ENCODE assay signal across 18 cellular contexts in the genomic region with DNA sequence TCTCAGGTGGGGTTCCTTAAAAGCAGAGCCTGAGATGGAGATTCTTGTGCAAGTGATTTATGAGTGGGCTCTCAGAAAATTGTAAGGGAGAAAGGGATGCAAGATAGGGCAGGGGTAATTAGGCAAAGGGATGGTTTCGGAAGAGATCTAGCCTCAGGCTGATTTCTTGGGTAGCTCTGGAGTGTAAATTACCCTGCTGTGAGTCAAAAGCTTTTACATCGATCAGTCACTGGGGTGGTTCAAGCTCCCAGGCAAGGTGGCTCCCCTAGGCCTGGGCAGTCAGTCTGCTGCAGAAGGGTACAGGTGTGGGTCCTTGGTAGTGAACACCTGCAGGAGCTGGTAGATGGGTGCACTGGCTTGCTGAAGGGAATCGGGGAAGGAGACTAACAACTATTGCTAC. TPM values are rescaled to one million over a fixed set of nuclear protein-coding genes. Genes with fewer than 3 reads are reported as not detected.
A peak's percentile ranks its signal among the peaks of the same experiment; 100 is the strongest.
DNase-seq lines count a peak whose midpoint lies in the region; ATAC-seq and TF ChIP-seq lines count a peak whose summit lies in the region.
"Had no signal": no experiment of that assay in that cellular context is flagged by ENCODE, and none has a peak within 500 bp of the region (broad histone marks: within the 10 kb centered on the region; RNA-seq: fewer than 3 reads in every experiment).

No MANE protein-coding gene starts in this region.

- no peaks in the 10 kb centered on the region for H3K9me2 ChIP-seq in GM23338 (ENCODE audit: insufficient read depth)

- H3K36me3 Mint-ChIP-seq in GM23338 (ENCODE audit: low read depth), result no peaks in the 10 kb centered on the region
- H3K36me3 Mint-ChIP-seq in T-helper 17 cell (ENCODE audit: low read depth), result no peaks in the 10 kb centered on the region
- H3K36me3 Mint-ChIP-seq in CD8-positive, alpha-beta T cell, result no peaks in the 10 kb centered on the region
- H3K36me3 Mint-ChIP-seq: CD4-positive, alpha-beta memory T cell had no signal

- DNase-seq in GM23338 (ENCODE audit: low spot score) (no peak), NCI-H146 (lab: John Stamatoyannopoulos, UW) (peak; percentile 44), T-helper 17 cell (no peak), islet precursor cell (peak; percentile 85), SKM-1 treated with dmso at 0.1 percent for 144 hours (lab: John Stamatoyannopoulos, UW; ENCODE audit: unreplicated experiment) (no peak)
- DNase-seq in CD8-positive, alpha-beta T cell, result no peak
- DNase-seq: C1 segment of cervical spinal cord; Caco-2; CD4-positive, alpha-beta memory T cell; DMS153; DND-41; GDM1; H7; HCEC 1CT had no signal

- no peaks in the 10 kb centered on the region for H3F3A ChIP-seq in GM23338 (replicated peaks; ENCODE audit: low read depth)

- H4K20me1 ChIP-seq in GM23338 (replicated peaks; ENCODE audit: insufficient read depth), result peaks cover 8% of the 10 kb centered on the region

- H3K36me3 ChIP-seq in GM23338 (ENCODE audit: insufficient read depth), result no peaks in the 10 kb centered on the region
- H3K36me3 ChIP-seq in CD8-positive, alpha-beta T cell (ENCODE audit: insufficient read depth, low read length), result no peaks in the 10 kb centered on the region

- no peak overlapping the region for H2AFZ ChIP-seq in GM23338

- H3K4me2 ChIP-seq in GM23338, result no peak overlapping the region; the same call in 1 of the 2 replicates

- peaks cover 13% of the 10 kb centered on the region for H3K4me1 ChIP-seq in GM23338 (ENCODE audit: insufficient read depth)
- H3K4me1 ChIP-seq in CD8-positive, alpha-beta T cell (ENCODE audit: insufficient read depth, low read length), result no peaks in the 10 kb centered on the region

- no peaks in the 10 kb centered on the region for H3K79me2 ChIP-seq in GM23338 (replicated peaks; ENCODE audit: insufficient read depth)

- H3K4me3 Mint-ChIP-seq in GM23338, result no peak overlapping the region
- no peak overlapping the region for H3K4me3 Mint-ChIP-seq in T-helper 17 cell
- no peak overlapping the region for H3K4me3 Mint-ChIP-seq in CD8-positive, alpha-beta T cell
- H3K4me3 Mint-ChIP-seq: CD4-positive, alpha-beta memory T cell had no signal

- H3K9me3 Mint-ChIP-seq in GM23338, result no peaks in the 10 kb centered on the region
- H3K9me3 Mint-ChIP-seq in CD8-positive, alpha-beta T cell, result no peaks in the 10 kb centered on the region
- H3K9me3 Mint-ChIP-seq: CD4-positive, alpha-beta memory T cell had no signal

- no peak overlapping the region for H3K27ac ChIP-seq in GM23338 (ENCODE audit: low read depth)
- no peak overlapping the region for H3K27ac ChIP-seq in CD8-positive, alpha-beta T cell (ENCODE audit: low read depth, low read length)

- H3K27ac Mint-ChIP-seq in GM23338, result no peak overlapping the region
- peak overlapping the region; percentile 47 for H3K27ac Mint-ChIP-seq in T-helper 17 cell
- no peak overlapping the region for H3K27ac Mint-ChIP-seq in CD8-positive, alpha-beta T cell
- H3K27ac Mint-ChIP-seq: CD4-positive, alpha-beta memory T cell had no signal

- CTCF ChIA-PET in CD8-positive, alpha-beta T cell (lab: Charles Lee), result interaction anchor here (2.0 kb wide), 1 partner anchor 11 kb away, joined by 7 read pairs; a partner anchor contains a TSS

- POLR2A ChIA-PET in CD8-positive, alpha-beta T cell (lab: Charles Lee), result no interaction called here

- H3K9me3 ChIP-seq in T-helper 17 cell (ENCODE audit: control insufficient read depth, low read length, poor library complexity, severe bottlenecking), result no peaks in the 10 kb centered on the region
- H3K9me3 ChIP-seq in CD8-positive, alpha-beta T cell (ENCODE audit: low read length), result no peaks in the 10 kb centered on the region

- peak; percentile 48 for ATAC-seq in GM23338
- no peak for ATAC-seq in T-helper 17 cell
- no peak for ATAC-seq in HG03439 (IDR thresholded peaks at IDR 0.05; ENCODE audit: unreplicated experiment)
- ATAC-seq in HG02938 (IDR thresholded peaks at IDR 0.05; ENCODE audit: unreplicated experiment), result no peak
- no peak for ATAC-seq in CD8-positive, alpha-beta T cell
- ATAC-seq: GM12878 had no signal

- peaks cover 11% of the 10 kb centered on the region; the same call in 2 of the 3 replicates for H3K4me1 Mint-ChIP-seq in GM23338
- H3K4me1 Mint-ChIP-seq in T-helper 17 cell, result peaks cover 3% of the 10 kb centered on the region
- no peaks in the 10 kb centered on the region for H3K4me1 Mint-ChIP-seq in CD8-positive, alpha-beta T cell (ENCODE audit: low read depth)
- H3K4me1 Mint-ChIP-seq: CD4-positive, alpha-beta memory T cell had no signal

- no peak overlapping the region for H3K4me3 ChIP-seq in GM23338
- no peak overlapping the region for H3K4me3 ChIP-seq in CD8-positive, alpha-beta T cell (ENCODE audit: low read depth, low read length)
- H3K4me3 ChIP-seq: GM12878 had no signal

- H3K27me3 ChIP-seq in GM23338 (ENCODE audit: insufficient read depth), result peaks cover 98% of the 10 kb centered on the region
- H3K27me3 ChIP-seq in CD8-positive, alpha-beta T cell (ENCODE audit: insufficient read depth, low read length), result no peaks in the 10 kb centered on the region

- no peak for TF ChIP-seq CTCF in GM23338 (conservative IDR thresholded peaks at IDR 0.05; ENCODE audit: low read depth in 2 of 2)
- TF ChIP-seq CTCF in CD8-positive, alpha-beta T cell (IDR thresholded peaks at IDR 0.05), result no peak

- H3K27me3 Mint-ChIP-seq in GM23338 (ENCODE audit: insufficient read depth, low read depth, poor library complexity) (peaks cover 34% of the 10 kb centered on the region), T-helper 17 cell (no peaks in the 10 kb centered on the region)
- H3K27me3 Mint-ChIP-seq in CD8-positive, alpha-beta T cell (ENCODE audit: low read depth), result no peaks in the 10 kb centered on the region
- H3K27me3 Mint-ChIP-seq: CD4-positive, alpha-beta memory T cell had no signal

- intact Hi-C loops in CD8-positive, alpha-beta T cell (cut with DNase I, micrococcal nuclease), result no loop called here

TF ChIP-seq in GM23338, 12 proteins besides CTCF, POLR2A, EP300 and RAD21 (continues in another document):
- TF ChIP-seq, protein P1, sequence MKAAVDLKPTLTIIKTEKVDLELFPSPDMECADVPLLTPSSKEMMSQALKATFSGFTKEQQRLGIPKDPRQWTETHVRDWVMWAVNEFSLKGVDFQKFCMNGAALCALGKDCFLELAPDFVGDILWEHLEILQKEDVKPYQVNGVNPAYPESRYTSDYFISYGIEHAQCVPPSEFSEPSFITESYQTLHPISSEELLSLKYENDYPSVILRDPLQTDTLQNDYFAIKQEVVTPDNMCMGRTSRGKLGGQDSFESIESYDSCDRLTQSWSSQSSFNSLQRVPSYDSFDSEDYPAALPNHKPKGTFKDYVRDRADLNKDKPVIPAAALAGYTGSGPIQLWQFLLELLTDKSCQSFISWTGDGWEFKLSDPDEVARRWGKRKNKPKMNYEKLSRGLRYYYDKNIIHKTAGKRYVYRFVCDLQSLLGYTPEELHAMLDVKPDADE (IDR thresholded peaks at IDR 0.05), result no peak
- TF ChIP-seq NANOG (IDR thresholded peaks at IDR 0.05; ENCODE audit: borderline replicate concordance) (no peak), EZH2phosphoT487 (IDR thresholded peaks at IDR 0.05; ENCODE audit: unreplicated experiment) (no peak), CREB1 (CRISPR knock-in tag; IDR thresholded peaks at IDR 0.05; ENCODE audit: low read depth) (no peak), STAT1 (IDR thresholded peaks at IDR 0.05; ENCODE audit: unreplicated experiment) (no peak)

RNA-seq across cellular contexts. Expression of a gene that starts 11.1 kb away (rescaled TPM):
- total RNA-seq in GM23338 (2014; rRNA removed; shearing (Covaris generic)), result 10.2 and 13.9 TPM in 2 replicates
- 3.4 and 4.4 TPM in 2 replicates for polyA plus RNA-seq in GM23338 (2016; fragmentation: Nextera tagmentation; extraction: Ambion mirVana)
- total RNA-seq in T-helper 17 cell, result 1 to 10 TPM; 4.2 to 5.5 TPM
- total RNA-seq in CD8-positive, alpha-beta T cell, result 1 to 10 TPM; 5.5 to 6.2 TPM

RNA-seq across cellular contexts. Expression of a gene that starts 16.9 kb away (rescaled TPM):
- 2.6 and 3.6 TPM in 2 replicates for total RNA-seq in GM23338 (2014; rRNA removed; shearing (Covaris generic))
- polyA plus RNA-seq in GM23338 (2016; fragmentation: Nextera tagmentation; extraction: Ambion mirVana), result 2.3 and 3.6 TPM in 2 replicates
- not detected for total RNA-seq in T-helper 17 cell
- total RNA-seq in CD8-positive, alpha-beta T cell, result not detected
- total RNA-seq: CD4-positive, alpha-beta memory T cell; GM12878 had no signal
- polyA plus RNA-seq: BJ had no signal

RNA-seq across cellular contexts. Expression of a gene that starts 54.2 kb away (rescaled TPM):
- total RNA-seq in GM23338 (2014; rRNA removed; shearing (Covaris generic)), result 38.6 and 40.7 TPM in 2 replicates
- polyA plus RNA-seq in GM23338 (2016; fragmentation: Nextera tagmentation; extraction: Ambion mirVana), result 33.7 and 35.0 TPM in 2 replicates
- 100 to 1,000 TPM; 671 to 837 TPM for total RNA-seq in T-helper 17 cell
- total RNA-seq in CD8-positive, alpha-beta T cell, result 1,000 to 10,000 TPM; 1,160 to 1,236 TPM

Comparison
In these comparisons a context has a peak if more than half of its experiments do, and no peak if none do; other contexts are left out.
1. DNase-seq: peak in NCI-H146 (single experiment) and islet precursor cell (single experiment); none in GM23338 (single experiment), T-helper 17 cell (0 of 3), CD8-positive, alpha-beta T cell (0 of 7) and SKM-1 treated with dmso at 0.1 percent for 144 hours (single experiment).
2. RNA of a gene that starts 54.2 kb away (total RNA-seq): 1,160 to 1,236 TPM in CD8-positive, alpha-beta T cell and 671 to 837 TPM in T-helper 17 cell; 38.6 to 40.7 TPM in GM23338; every median in the first group is over 10 times any median in the second.